17 cellular contexts compared by ENCODE assay signal in genomic region chr20:6838181-6838826, GRCh38.
A peak's percentile ranks its signal among the peaks of the same experiment; 100 is the strongest.
DNase-seq lines count a peak whose midpoint lies in the region; ATAC-seq, FAIRE-seq and TF ChIP-seq lines count a peak whose summit lies in the region.
"Had no signal": no experiment of that assay in that cellular context is flagged by ENCODE, and none has a peak within 500 bp of the region (broad histone marks: within the 10 kb centered on the region; RNA-seq: fewer than 3 reads in every experiment).

No MANE protein-coding gene starts in this region.

- H3K4me1 Mint-ChIP-seq in nephron progenitor cell = peaks cover 23% of the 10 kb centered on the region
- H3K4me1 Mint-ChIP-seq: CD8-positive, alpha-beta memory T cell had no signal

- H3K9me3 Mint-ChIP-seq in nephron progenitor cell = no peaks in the 10 kb centered on the region
- H3K9me3 Mint-ChIP-seq: activated CD4-positive, alpha-beta memory T cell treated with anti-CD3 and anti-CD28 coated beads for 36 hours; activated naive CD4-positive, alpha-beta T cell treated with anti-CD3 and anti-CD28 coated beads for 36 hours had no signal

- no peaks in the 10 kb centered on the region for H3K36me3 Mint-ChIP-seq in nephron progenitor cell (ENCODE audit: low read depth)
- H3K36me3 Mint-ChIP-seq: activated CD4-positive, alpha-beta memory T cell treated with anti-CD3 and anti-CD28 coated beads for 36 hours; CD8-positive, alpha-beta memory T cell had no signal

- DNase-seq in RCC 7860 (ENCODE audit: low spot score) = peak; percentile 40
- peak; percentile 11 for DNase-seq in nephron progenitor cell
- DNase-seq in foreskin melanocyte = no peak
- no peak for DNase-seq in SKM-1 (lab: John Stamatoyannopoulos, UW; ENCODE audit: unreplicated experiment)
- DNase-seq: activated CD4-positive, alpha-beta memory T cell treated with anti-CD3 and anti-CD28 coated beads for 36 hours; activated naive CD4-positive, alpha-beta T cell treated with anti-CD3 and anti-CD28 coated beads for 36 hours; CD8-positive, alpha-beta memory T cell; cortex of kidney; foreskin fibroblast; KBM-7; left colon; NCI-H526 treated with DMSO at 0.1 percent for 48 hours; occipital lobe; T-helper 1 cell had no signal

- ATAC-seq in GM19324 (IDR thresholded peaks at IDR 0.05; ENCODE audit: low FRiP score, unreplicated experiment) = peak; percentile 64
- peak; percentile 60 for ATAC-seq in HG03280 (IDR thresholded peaks at IDR 0.05; ENCODE audit: unreplicated experiment)
- ATAC-seq in HG03139 (IDR thresholded peaks at IDR 0.05; ENCODE audit: unreplicated experiment) = no peak
- ATAC-seq: left colon had no signal

- TF ChIP-seq CTCF in nephron progenitor cell (IDR thresholded peaks at IDR 0.05) = no peak

- no peak overlapping the region for H3K4me3 Mint-ChIP-seq in nephron progenitor cell
- H3K4me3 Mint-ChIP-seq: activated CD4-positive, alpha-beta memory T cell treated with anti-CD3 and anti-CD28 coated beads for 36 hours; activated naive CD4-positive, alpha-beta T cell treated with anti-CD3 and anti-CD28 coated beads for 36 hours; CD8-positive, alpha-beta memory T cell had no signal

- peak overlapping the region; percentile 75 for H3K27ac Mint-ChIP-seq in nephron progenitor cell
- H3K27ac Mint-ChIP-seq: activated CD4-positive, alpha-beta memory T cell treated with anti-CD3 and anti-CD28 coated beads for 36 hours; activated naive CD4-positive, alpha-beta T cell treated with anti-CD3 and anti-CD28 coated beads for 36 hours; CD8-positive, alpha-beta memory T cell had no signal

- no peak for FAIRE-seq in RCC 7860 (lab: Jason Lieb, UNC)

- H3K27me3 Mint-ChIP-seq in nephron progenitor cell (ENCODE audit: low read depth, poor library complexity) = peaks cover 3% of the 10 kb centered on the region
- H3K27me3 Mint-ChIP-seq: activated CD4-positive, alpha-beta memory T cell treated with anti-CD3 and anti-CD28 coated beads for 36 hours; CD8-positive, alpha-beta memory T cell had no signal

Comparison
In these comparisons a context has a peak if more than half of its experiments do, and no peak if none do; other contexts are left out.
1. DNase-seq: peak in RCC 7860 (single experiment) and nephron progenitor cell (single experiment); none in foreskin melanocyte (single experiment) and SKM-1 (single experiment).